8 cellular contexts compared by ENCODE assay signal in the genomic region with DNA sequence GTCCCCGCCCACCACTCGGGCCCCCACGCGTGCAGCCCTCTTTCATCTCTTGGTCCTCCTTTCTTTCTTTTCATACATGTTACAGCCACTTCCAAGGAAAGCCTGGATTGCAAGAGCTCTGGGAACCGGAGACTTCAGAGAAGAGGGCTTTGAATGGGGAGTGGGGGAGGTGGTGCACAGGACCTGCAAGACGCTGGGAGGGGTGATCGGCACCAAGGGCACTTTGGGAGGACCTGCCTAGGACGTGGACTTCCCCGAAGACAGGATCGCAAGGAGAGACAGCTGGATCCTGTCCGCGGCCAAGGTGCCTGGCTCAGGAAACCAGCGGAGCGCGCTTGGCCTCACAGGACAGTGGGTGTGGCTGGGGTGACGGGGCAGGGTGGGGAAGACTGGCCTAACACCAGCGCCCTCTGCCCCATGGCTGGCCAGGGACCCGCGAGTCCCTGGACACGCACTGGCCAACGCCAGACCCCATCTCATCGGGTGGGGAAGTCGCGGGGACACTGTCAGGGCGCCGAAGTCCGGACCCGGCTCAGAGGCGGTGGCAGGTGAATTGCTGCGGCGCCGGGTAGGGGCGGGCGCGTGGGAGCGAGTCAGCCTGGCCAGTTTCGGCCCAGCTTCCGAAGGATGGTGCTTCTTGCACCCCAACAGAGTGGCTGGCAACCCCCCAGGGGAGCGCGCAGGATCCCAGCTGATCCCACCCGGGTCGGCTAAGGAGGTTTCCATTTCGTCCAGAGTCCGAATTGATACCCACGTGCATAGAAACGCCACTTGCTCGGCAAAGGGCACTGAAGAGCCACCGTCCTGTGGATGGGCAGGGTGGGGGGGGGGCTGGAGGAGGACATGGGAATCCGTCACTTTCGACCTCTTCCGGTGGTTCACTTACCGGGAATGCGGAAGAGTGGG. TPM values are rescaled to one million over a fixed set of nuclear protein-coding genes. Genes with fewer than 3 reads are reported as not detected.
DNase-seq lines count a peak whose midpoint lies in the region; ATAC-seq and TF ChIP-seq lines count a peak whose summit lies in the region.

No MANE protein-coding gene starts in this region.

- in situ Hi-C loops in KBM-7 (cut with MboI; ENCODE audit: low pct_unique_long_range_greater_than_20kb, low sequenced_read_pairs), result no loop called here

- peak overlapping the region in 4 of 5 donors; percentile 27 to 83 (median 64) for H3K9ac ChIP-seq in subcutaneous abdominal adipose tissue (ENCODE audit: low read length in 5 of 5)

- H3K4me3 ChIP-seq in breast epithelium, result peak overlapping the region; percentile 57 to 83 (median 63)
- H3K4me3 ChIP-seq in subcutaneous abdominal adipose tissue (ENCODE audit: low read depth in 1 of 5, low read length in 5 of 5), result peak overlapping the region; percentile 63 to 78 (median 72)

- intact Hi-C loops in breast epithelium (cut with DNase I; ENCODE audit: low total_unique reads), result no loop called here

- no peak for ATAC-seq in GM18861 (IDR thresholded peaks at IDR 0.05; ENCODE audit: unreplicated experiment)
- ATAC-seq in GM18520 (IDR thresholded peaks at IDR 0.05; ENCODE audit: unreplicated experiment), result no peak

- TF ChIP-seq POLR2A in breast epithelium (IDR thresholded peaks at IDR 0.05), result no peak

- peaks cover 0 to 4% of the 10 kb centered on the region in 2 donors for H3K4me1 ChIP-seq in breast epithelium
- H3K4me1 ChIP-seq in subcutaneous abdominal adipose tissue (ENCODE audit: control insufficient read depth in 5 of 5, insufficient read depth in 5 of 5, low read length in 5 of 5), result peaks cover 0 to 58% (median 50%) of the 10 kb centered on the region in 5 donors

- H3K27me3 ChIP-seq in breast epithelium (peaks cover 0 to 10% of the 10 kb centered on the region in 2 donors), subcutaneous abdominal adipose tissue (ENCODE audit: control insufficient read depth in 5 of 5, insufficient read depth in 4 of 5, low read length in 5 of 5) (peaks cover 14 to 38% (median 21%) of the 10 kb centered on the region in 5 donors)

- H3K36me3 ChIP-seq in breast epithelium (no peaks in the 10 kb centered on the region), subcutaneous abdominal adipose tissue (ENCODE audit: control insufficient read depth in 5 of 5, insufficient read depth in 5 of 5, low read length in 5 of 5) (no peaks in the 10 kb centered on the region)

- TF ChIP-seq CTCF in breast epithelium (IDR thresholded peaks at IDR 0.05), result no peak

- peak overlapping the region; percentile 61 to 90 for H3K27ac ChIP-seq in breast epithelium
- H3K27ac ChIP-seq in subcutaneous abdominal adipose tissue (ENCODE audit: low read depth, low read length), result peak overlapping the region; percentile 65

- DNase-seq in KBM-7 (peak; percentile 29), breast epithelium (ENCODE audit: low spot score in 2 of 2) (peak in 1 of 2 donors; percentile 65), kidney tubule cell (ENCODE audit: low spot score) (peak; percentile 77), NOMO-1 treated with DMSO at 0.1 percent for 48 hours (lab: John Stamatoyannopoulos, UW; ENCODE audit: unreplicated experiment) (no peak), OCI-M1 (lab: John Stamatoyannopoulos, UW) (no peak)

- no peaks in the 10 kb centered on the region for H3K9me3 ChIP-seq in breast epithelium
- no peaks in the 10 kb centered on the region for H3K9me3 ChIP-seq in subcutaneous abdominal adipose tissue (ENCODE audit: control insufficient read depth in 5 of 5, low read length in 5 of 5)

RNA-seq across cellular contexts. Expression of a gene that starts 0.7 kb away (rescaled TPM):
- 10 to 100 TPM; 22.6 to 44.2 (median 28.2) TPM for total RNA-seq in breast epithelium

RNA-seq across cellular contexts. Expression of a gene that starts 15.1 kb away (rescaled TPM):
- not detected for total RNA-seq in breast epithelium

RNA-seq across cellular contexts. Expression of a gene that starts 35.9 kb away (rescaled TPM):
- total RNA-seq in breast epithelium, result 10 to 100 TPM; 19.2 to 64.9 (median 36.5) TPM

Comparison
In these comparisons a context has a peak if more than half of its experiments do, and no peak if none do; other contexts are left out.
1. DNase-seq: peak in KBM-7 (single experiment) and kidney tubule cell (single experiment); none in NOMO-1 treated with DMSO at 0.1 percent for 48 hours (single experiment) and OCI-M1 (single experiment).